ENCODE assay signal across 8 cellular contexts in genomic region chr10:104291439-104291951, GRCh38. TPM values are rescaled to one million over a fixed set of nuclear protein-coding genes. Genes with fewer than 3 reads are reported as not detected.
A peak's percentile ranks its signal among the peaks of the same experiment; 100 is the strongest.
DNase-seq lines count a peak whose midpoint lies in the region; ATAC-seq and TF ChIP-seq lines count a peak whose summit lies in the region.

No MANE protein-coding gene starts in this region.

- H3K9me3 ChIP-seq in PC-3 (ENCODE audit: low read length) (no peaks in the 10 kb centered on the region), stomach (no peaks in the 10 kb centered on the region)

- no peak overlapping the region for H3K27ac Mint-ChIP-seq in activated T-cell treated with anti-CD3 and anti-CD28 coated beads, Interleukin-2, amount 50 U/mL, for 24 hours
- H3K27ac Mint-ChIP-seq in neural crest cell (ENCODE audit: unreplicated experiment): no peak overlapping the region

- POLR2A ChIA-PET in PC-3 (lab: Charles Lee; ENCODE audit: unreplicated experiment): interaction anchor here (0.6 kb wide), 1 partner anchor 54 kb away, joined by 3 read pairs; no protein-coding TSS in a partner anchor

- no peak for TF ChIP-seq POLR2A in stomach (IDR thresholded peaks at IDR 0.05)

- peak overlapping the region; percentile 55; the same call in 1 of the 2 replicates for H3K4me2 ChIP-seq in PC-3 (ENCODE audit: low read length)

- H3K36me3 ChIP-seq in PC-3 (ENCODE audit: low read depth, low read length): no peaks in the 10 kb centered on the region
- no peaks in the 10 kb centered on the region for H3K36me3 ChIP-seq in stomach

- no peak overlapping the region for H3K4me3 Mint-ChIP-seq in activated T-cell treated with anti-CD3 and anti-CD28 coated beads, Interleukin-2, amount 50 U/mL, for 24 hours
- H3K4me3 Mint-ChIP-seq in neural crest cell: no peak overlapping the region

- TF ChIP-seq EP300 in stomach (IDR thresholded peaks at IDR 0.05): no peak

- CTCF ChIA-PET in PC-3 (lab: Charles Lee): interaction anchor here (0.6 to 2.0 kb wide), 2 partner anchors 17 to 332 kb away, joined by 3 to 8 read pairs; no protein-coding TSS in a partner anchor

- intact Hi-C loops in PC-3 (cut with micrococcal nuclease) (loop anchor here (1.0 kb wide), 1 partner anchor 59 kb away; no protein-coding TSS in a partner anchor), stomach (cut with DNase I; ENCODE audit: low total_unique reads) (loop anchor here (5.0 kb wide), 1 partner anchor 61 kb away; the partner anchor contains the start of gene CFAP58)

- WGBS in stomach, 5 donors: 3 to 4% (median 3%) methylated on average over 23 to 26 of the region's 26 CpGs

- no peaks in the 10 kb centered on the region for H3F3A ChIP-seq in PC-3 (ENCODE audit: low read length, unreplicated experiment)

- H3K4me1 Mint-ChIP-seq in activated T-cell treated with anti-CD3 and anti-CD28 coated beads, Interleukin-2, amount 50 U/mL, for 24 hours (ENCODE audit: low read depth): peaks cover 14% of the 10 kb centered on the region
- peaks cover 6% of the 10 kb centered on the region for H3K4me1 Mint-ChIP-seq in neural crest cell

- H3K27me3 ChIP-seq in PC-3 (ENCODE audit: low read length) (no peaks in the 10 kb centered on the region), stomach (no peaks in the 10 kb centered on the region)

- H4K20me1 ChIP-seq in PC-3 (ENCODE audit: low read length): no peaks in the 10 kb centered on the region

- no TSS peak for BruUV-seq in PC-3 (replicated peaks; lab: Mats Ljungman, UMichigan)

- peak overlapping the region; percentile 59; the same call in 1 of the 2 replicates for H2AFZ ChIP-seq in PC-3 (ENCODE audit: low read length)

- no peaks in the 10 kb centered on the region for H3K9me3 Mint-ChIP-seq in activated T-cell treated with anti-CD3 and anti-CD28 coated beads, Interleukin-2, amount 50 U/mL, for 24 hours
- H3K9me3 Mint-ChIP-seq in neural crest cell: no peaks in the 10 kb centered on the region

- H3K4me1 ChIP-seq in PC-3 (ENCODE audit: insufficient read depth, low read length) (peaks cover 24% of the 10 kb centered on the region), stomach (peaks cover 0 to 13% (median 4%) of the 10 kb centered on the region in 4 donors)

- H3K4me3 ChIP-seq in PC-3 (ENCODE audit: low read length) (no peak overlapping the region), fibroblast of mammary gland (ENCODE audit: control insufficient read depth, low read depth, low read length) (no peak overlapping the region), stomach (no peak overlapping the region)

- H3K27me3 Mint-ChIP-seq in activated T-cell treated with anti-CD3 and anti-CD28 coated beads, Interleukin-2, amount 50 U/mL, for 24 hours: peaks cover 13% of the 10 kb centered on the region
- H3K27me3 Mint-ChIP-seq in neural crest cell (ENCODE audit: low read depth): peaks cover 54% of the 10 kb centered on the region

- DNase-seq in DMS79 treated with DMSO at 0.1 percent for 48 hours (lab: John Stamatoyannopoulos, UW) (peak; percentile 12), HuH-7 (ENCODE audit: low spot score) (peak; percentile 74), PC-3 (peak; percentile 79), fibroblast of mammary gland (ENCODE audit: low read depth) (peak; percentile 82), neural crest cell (ENCODE audit: low read depth, low spot score) (peak; percentile 88), stomach (peak; percentile 93)
- peak; percentile 90 for DNase-seq in activated T-cell treated with anti-CD3 and anti-CD28 coated beads, Interleukin-2, amount 50 U/mL, for 24 hours

- peak; percentile 99 for ATAC-seq in GM21576 (IDR thresholded peaks at IDR 0.05; ENCODE audit: unreplicated experiment)
- peak; percentile 71 for ATAC-seq in PC-3

- H3K79me2 ChIP-seq in PC-3 (ENCODE audit: low read length): no peaks in the 10 kb centered on the region

- H3K9me2 ChIP-seq in PC-3 (replicated peaks; ENCODE audit: low read length): no peaks in the 10 kb centered on the region

- H3K36me3 Mint-ChIP-seq in activated T-cell treated with anti-CD3 and anti-CD28 coated beads, Interleukin-2, amount 50 U/mL, for 24 hours (ENCODE audit: low read depth): no peaks in the 10 kb centered on the region
- H3K36me3 Mint-ChIP-seq in neural crest cell (ENCODE audit: low read depth): no peaks in the 10 kb centered on the region

- H3K27ac ChIP-seq in PC-3 (ENCODE audit: low read length) (no peak overlapping the region), stomach (no peak overlapping the region)

- peak; percentile 98 for TF ChIP-seq CTCF in PC-3 (conservative IDR thresholded peaks at IDR 0.05; ENCODE audit: low read depth, low read length)
- TF ChIP-seq CTCF in fibroblast of mammary gland (conservative IDR thresholded peaks at IDR 0.05; ENCODE audit: control insufficient read depth, insufficient read depth, low read depth, low read length): peak; percentile 99
- TF ChIP-seq CTCF in neural crest cell (conservative IDR thresholded peaks at IDR 0.05): peak; percentile 100
- TF ChIP-seq CTCF in stomach (IDR thresholded peaks at IDR 0.05): peak in 6 of 7 experiments; percentile 16 to 100 (median 99)

- H3K9ac ChIP-seq in PC-3 (ENCODE audit: low read length): no peak overlapping the region

RNA-seq across cellular contexts. Expression of gene GSTO2, which starts 22.5 kb away (rescaled TPM):
- total RNA-seq in PC-3 (2014; rRNA removed): 8.1 and 13.8 TPM in 2 replicates
- total RNA-seq in neural crest cell: 0.27 and 0.58 TPM in 2 replicates
- 10 to 100 TPM in 1 of 5 donors, 1 to 10 TPM in 2, under 1 TPM in 2; under 0.01 to 13.4 (median 5.7) TPM for total RNA-seq in stomach
- polyA plus RNA-seq in stomach: 10 to 100 TPM; 22.1 to 26.6 (median 23.7) TPM

RNA-seq across cellular contexts. Expression of gene GSTO1, which starts 36.8 kb away (rescaled TPM):
- total RNA-seq in PC-3 (2014; rRNA removed): 38.2 and 46.0 TPM in 2 replicates
- 85.9 and 86.8 TPM in 2 replicates for total RNA-seq in neural crest cell
- 10 to 100 TPM in 4 of 5 donors, 1 to 10 TPM in 1; 9.8 to 81.3 (median 40.8) TPM for total RNA-seq in stomach
- polyA plus RNA-seq in stomach: 100 to 1,000 TPM; 123 to 192 (median 159) TPM

RNA-seq across cellular contexts. Expression of gene ITPRIP, which starts 46.8 kb away (rescaled TPM):
- 7.0 and 10.3 TPM in 2 replicates for total RNA-seq in PC-3 (2014; rRNA removed)
- 14.9 and 15.6 TPM in 2 replicates for total RNA-seq in neural crest cell
- 10 to 100 TPM in 2 of 5 donors, 1 to 10 TPM in 3; 1.7 to 13.5 (median 9.2) TPM for total RNA-seq in stomach
- 10 to 100 TPM in 1 of 3 donors, 1 to 10 TPM in 2; 2.9 to 12.3 (median 4.6) TPM for polyA plus RNA-seq in stomach

RNA-seq across cellular contexts. Expression of gene CFAP43, which starts 59.3 kb away (rescaled TPM):
- total RNA-seq in PC-3 (2014; rRNA removed): 0.17 and 0.44 TPM in 2 replicates
- 0.63 and 0.71 TPM in 2 replicates for total RNA-seq in neural crest cell
- total RNA-seq in stomach: 1 to 10 TPM in 2 of 5 donors, under 1 TPM in 1, not detected in 2; under 0.01 to 2.0 (median 1.2) TPM
- polyA plus RNA-seq in stomach: under 1 TPM in 2 of 3 donors, not detected in 1; 0.12 to 0.25 TPM

Comparison
In these comparisons a context has a peak if more than half of its experiments do, and no peak if none do; other contexts are left out.
1. DNase-seq: peak in every context shown above with its lines; median percentile 93 in stomach; 90 in activated T-cell treated with anti-CD3 and anti-CD28 coated beads, Interleukin-2, amount 50 U/mL, for 24 hours; 88 in neural crest cell; 82 in fibroblast of mammary gland; 79 in PC-3; 74 in HuH-7; 12 in DMS79 treated with DMSO at 0.1 percent for 48 hours.